In genomic region chr6:162237331-162237730, GRCh38 we compare ENCODE assay signal across 30 cellular contexts.
"Had no signal": no experiment of that assay in that cellular context is flagged by ENCODE, and none has a peak within 500 bp of the region (broad histone marks: within the 10 kb centered on the region; RNA-seq: fewer than 3 reads in every experiment).

No MANE protein-coding gene starts in this region.

- H3K27me3 Mint-ChIP-seq: naive thymus-derived CD4-positive, alpha-beta T cell; stimulated activated memory B cell treated with anti-CD40 and anti-IgM and Interleukin-4, amounts not matched to agents 10 μg/mL and 1 μg/mL and 100 μg/mL, for 72 hours; stimulated activated naive CD8-positive, alpha-beta T cell treated with anti-CD3 and anti-CD28 coated beads, Interleukin-15, amount 100 ng/mL, for 72 hours; type B pancreatic cell had no signal

- H3K36me3 ChIP-seq: neutrophil, pancreas, prostate gland, right atrium auricular region, right lobe of liver, spleen, suprapubic skin, tibial artery, transverse colon, upper lobe of right lung, uterus had no signal

- H3K4me3 Mint-ChIP-seq: naive thymus-derived CD4-positive, alpha-beta T cell; natural killer cell; nephron; stimulated activated memory B cell treated with anti-CD40 and anti-IgM and Interleukin-4, amounts not matched to agents 10 μg/mL and 1 μg/mL and 100 μg/mL, for 72 hours; stimulated activated naive CD8-positive, alpha-beta T cell treated with anti-CD3 and anti-CD28 coated beads, Interleukin-15, amount 100 ng/mL, for 72 hours; type B pancreatic cell had no signal

- H3K4me1 Mint-ChIP-seq: natural killer cell; nephron; stimulated activated memory B cell treated with anti-CD40 and anti-IgM and Interleukin-4, amounts not matched to agents 10 μg/mL and 1 μg/mL and 100 μg/mL, for 72 hours; stimulated activated naive CD8-positive, alpha-beta T cell treated with anti-CD3 and anti-CD28 coated beads, Interleukin-15, amount 100 ng/mL, for 72 hours had no signal

- H3K27ac Mint-ChIP-seq: naive thymus-derived CD4-positive, alpha-beta T cell; natural killer cell; nephron; stimulated activated memory B cell treated with anti-CD40 and anti-IgM and Interleukin-4, amounts not matched to agents 10 μg/mL and 1 μg/mL and 100 μg/mL, for 72 hours; stimulated activated naive CD8-positive, alpha-beta T cell treated with anti-CD3 and anti-CD28 coated beads, Interleukin-15, amount 100 ng/mL, for 72 hours; type B pancreatic cell had no signal

- H3K36me3 Mint-ChIP-seq: natural killer cell; stimulated activated memory B cell treated with anti-CD40 and anti-IgM and Interleukin-4, amounts not matched to agents 10 μg/mL and 1 μg/mL and 100 μg/mL, for 72 hours; type B pancreatic cell had no signal

- H3K4me3 ChIP-seq: pancreas, prostate gland, right atrium auricular region, right lobe of liver, skin epidermis, smooth muscle cell, spleen, suprapubic skin, testis, tibial artery, transverse colon, upper lobe of right lung, uterus had no signal

- H3K9me3 ChIP-seq: neutrophil, pancreas, prostate gland, right atrium auricular region, right lobe of liver, spleen, suprapubic skin, testis, tibial artery, transverse colon, upper lobe of right lung, uterus had no signal

- H3K27ac ChIP-seq: neutrophil, pancreas, prostate gland, right atrium auricular region, right lobe of liver, skin epidermis, spleen, suprapubic skin, testis, tibial artery, transverse colon, upper lobe of right lung, uterus had no signal

- DNase-seq: naive thymus-derived CD4-positive, alpha-beta T cell; natural killer cell; nucleus accumbens; pancreas; retina; right lobe of liver; spleen; stimulated activated CD4-positive, alpha-beta T cell treated with anti-CD3 and anti-CD28 coated beads, Interleukin-12 subunit alpha, Interleukin-12 subunit beta, amount 100 ng/mL, for 4 hours; stimulated activated CD4-positive, alpha-beta T cell treated with anti-CD3 and anti-CD28 coated beads, Interleukin-1b, Interleukin-23, amount 100 ng/mL, for 48 hours; stimulated activated CD4-positive, alpha-beta T cell treated with anti-CD3 and anti-CD28 coated beads, Interleukin-4, amount 100 ng/mL, for 1 hour; stimulated activated CD4-positive, alpha-beta T cell treated with anti-CD3 and anti-CD28 coated beads, Interleukin-4, amount 100 ng/mL, for 4 hours; stimulated activated CD8-positive, alpha-beta memory T cell treated with anti-CD3 and anti-CD28 coated beads, Interleukin-4, amount 100 ng/mL, for 48 hours; stimulated activated naive CD4-positive, alpha-beta T cell; stimulated activated naive CD8-positive, alpha-beta T cell treated with anti-CD3 and anti-CD28 coated beads, Interleukin-15, amount 100 ng/mL, for 72 hours; stimulated activated naive CD8-positive, alpha-beta T cell treated with anti-CD3 and anti-CD28 coated beads, Interleukin-15, Interleukin-2, amounts not matched to agents 100 U/mL and 50 U/mL, for 24 hours; substantia nigra; testis; tibial artery; transverse colon; upper lobe of right lung; uterus had no signal

- H3K9me3 Mint-ChIP-seq: nephron; stimulated activated memory B cell treated with anti-CD40 and anti-IgM and Interleukin-4, amounts not matched to agents 10 μg/mL and 1 μg/mL and 100 μg/mL, for 72 hours; stimulated activated naive CD8-positive, alpha-beta T cell treated with anti-CD3 and anti-CD28 coated beads, Interleukin-15, amount 100 ng/mL, for 72 hours; type B pancreatic cell had no signal

- H3K27me3 ChIP-seq: neutrophil, pancreas, right atrium auricular region, right lobe of liver, spleen, suprapubic skin, testis, tibial artery, transverse colon, upper lobe of right lung, uterus had no signal

- H3K4me1 ChIP-seq: pancreas, prostate gland, right atrium auricular region, right lobe of liver, spleen, suprapubic skin, testis, tibial artery, transverse colon, upper lobe of right lung, uterus had no signal

- ATAC-seq: naive thymus-derived CD4-positive, alpha-beta T cell; natural killer cell; pancreas; right lobe of liver; stimulated activated memory B cell treated with anti-CD40 and anti-IgM and Interleukin-4, amounts not matched to agents 10 μg/mL and 1 μg/mL and 100 μg/mL, for 72 hours; stimulated activated naive CD8-positive, alpha-beta T cell treated with anti-CD3 and anti-CD28 coated beads, Interleukin-15, amount 100 ng/mL, for 72 hours; stimulated activated naive CD8-positive, alpha-beta T cell treated with anti-CD3 and anti-CD28 coated beads, Interleukin-15, Interleukin-2, amounts not matched to agents 100 U/mL and 50 U/mL, for 24 hours; upper lobe of right lung had no signal

- H3K4me2 ChIP-seq: smooth muscle cell had no signal
